8 cellular contexts compared by ENCODE assay signal in the genomic region with DNA sequence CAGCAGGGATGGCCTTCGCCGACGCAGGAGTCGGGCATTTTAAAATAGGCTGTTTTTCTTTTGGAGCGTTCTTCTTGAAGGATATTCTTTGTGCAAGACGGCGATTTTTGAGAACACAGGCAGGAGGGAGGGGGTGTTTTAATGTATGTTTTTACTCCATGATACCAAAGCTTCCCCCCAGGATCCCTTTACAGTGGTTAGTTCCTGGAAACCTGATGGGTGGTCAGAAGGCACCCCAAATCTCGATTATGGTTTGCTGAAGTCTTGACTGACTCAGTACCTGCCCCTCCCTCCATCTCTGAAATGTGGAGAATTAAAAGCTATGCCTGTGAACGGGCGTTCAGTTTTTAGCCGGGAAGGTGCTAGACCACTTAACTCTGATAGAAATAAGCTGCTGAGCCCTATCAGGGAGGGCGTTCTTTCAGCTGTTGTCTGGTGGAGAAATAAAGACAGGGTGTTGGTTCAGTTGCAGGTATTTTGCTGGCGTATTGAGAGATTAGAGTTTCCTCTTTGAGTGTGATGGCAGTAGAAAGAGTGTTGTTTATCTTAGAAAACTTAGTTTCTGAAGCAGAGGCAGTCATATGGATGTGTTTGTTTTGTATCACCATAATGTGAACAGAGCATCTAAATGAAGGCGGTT. TPM values are rescaled to one million over a fixed set of nuclear protein-coding genes. Genes with fewer than 3 reads are reported as not detected.
DNase-seq lines count a peak whose midpoint lies in the region; ATAC-seq and TF ChIP-seq lines count a peak whose summit lies in the region.

No MANE protein-coding gene starts in this region.

- H3K27me3 Mint-ChIP-seq in CD14-positive monocyte (ENCODE audit: low read depth in 3 of 3) (peaks cover 36 to 42% (median 38%) of the 10 kb centered on the region in 3 donors), nephron (ENCODE audit: low read depth) (peaks cover 4% of the 10 kb centered on the region)

- H3K9me3 Mint-ChIP-seq in CD14-positive monocyte (peaks cover 0 to 17% (median 10%) of the 10 kb centered on the region in 7 donors), nephron (no peaks in the 10 kb centered on the region)

- no peak overlapping the region for H3K27ac ChIP-seq in duodenal mucosa (ENCODE audit: low read depth, low read length)

- H3K36me3 ChIP-seq in duodenal mucosa (ENCODE audit: control insufficient read depth in 1 of 2, insufficient read depth in 2 of 2, low read length in 2 of 2): no peaks in the 10 kb centered on the region

- no peaks in the 10 kb centered on the region for H3K9me3 ChIP-seq in duodenal mucosa (ENCODE audit: control insufficient read depth in 1 of 2, low read length in 2 of 2)

- H3K27ac Mint-ChIP-seq in CD14-positive monocyte (no peak overlapping the region), nephron (peak overlapping the region; percentile 94 to 97 (median 96))

- H3K36me3 Mint-ChIP-seq in CD14-positive monocyte: peaks cover 4 to 17% of the 10 kb centered on the region in 2 donors
- H3K36me3 Mint-ChIP-seq in nephron (ENCODE audit: low read depth): no peaks in the 10 kb centered on the region

- TF ChIP-seq CTCF in CD14-positive monocyte (IDR thresholded peaks at IDR 0.05): no peak
- TF ChIP-seq CTCF in nephron (IDR thresholded peaks at IDR 0.05; ENCODE audit: unreplicated experiment in 3 of 3): no peak

- peak overlapping the region; percentile 64 to 71 for H3K9ac ChIP-seq in duodenal mucosa (ENCODE audit: low read depth in 1 of 2, low read length in 2 of 2)

- H3K4me1 Mint-ChIP-seq in CD14-positive monocyte (peaks cover 43% of the 10 kb centered on the region), nephron (peaks cover 39% of the 10 kb centered on the region)

- ATAC-seq in GM18867 (IDR thresholded peaks at IDR 0.05; ENCODE audit: unreplicated experiment): no peak
- no peak for ATAC-seq in GM18511 (IDR thresholded peaks at IDR 0.05; ENCODE audit: unreplicated experiment)
- ATAC-seq in HG03520 (IDR thresholded peaks at IDR 0.05; ENCODE audit: unreplicated experiment): no peak

- intact Hi-C loops in CD14-positive monocyte (cut with micrococcal nuclease): no loop called here

- no peak for DNase-seq in CD14-positive monocyte (ENCODE audit: low spot score)
- peak; percentile 26 to 70 for DNase-seq in NCI-H524 (lab: John Stamatoyannopoulos, UW)
- DNase-seq in NCI-H1694 treated with DMSO at 0.1 percent for 48 hours (lab: John Stamatoyannopoulos, UW): no peak

- H3K4me3 Mint-ChIP-seq in CD14-positive monocyte (peak overlapping the region; percentile 99), nephron (peak overlapping the region; percentile 92 to 96 (median 96))

- peaks cover 8 to 19% of the 10 kb centered on the region in 2 donors for H3K4me1 ChIP-seq in duodenal mucosa (ENCODE audit: control insufficient read depth in 1 of 2, insufficient read depth in 2 of 2, low read length in 2 of 2)

- H3K27me3 ChIP-seq in duodenal mucosa (ENCODE audit: control insufficient read depth in 1 of 2, insufficient read depth in 2 of 2, low read length in 2 of 2): peaks cover 7 to 8% of the 10 kb centered on the region in 2 donors

- peak overlapping the region; percentile 84 to 86 for H3K4me3 ChIP-seq in duodenal mucosa (ENCODE audit: low read depth in 1 of 2, low read length in 2 of 2)

RNA-seq across cellular contexts. Expression of gene IGF1R, which starts 3.4 kb away (rescaled TPM):
- under 1 TPM; 0.35 to 0.67 TPM for polyA plus RNA-seq in CD14-positive monocyte

Comparison
In these comparisons a context has a peak if more than half of its experiments do, and no peak if none do; other contexts are left out.
1. DNase-seq: peak in NCI-H524 (2 of 2); none in CD14-positive monocyte (single experiment) and NCI-H1694 treated with DMSO at 0.1 percent for 48 hours (single experiment).
2. H3K27ac Mint-ChIP-seq: peak in nephron (3 of 3); none in CD14-positive monocyte (0 of 7).